In the genomic region with DNA sequence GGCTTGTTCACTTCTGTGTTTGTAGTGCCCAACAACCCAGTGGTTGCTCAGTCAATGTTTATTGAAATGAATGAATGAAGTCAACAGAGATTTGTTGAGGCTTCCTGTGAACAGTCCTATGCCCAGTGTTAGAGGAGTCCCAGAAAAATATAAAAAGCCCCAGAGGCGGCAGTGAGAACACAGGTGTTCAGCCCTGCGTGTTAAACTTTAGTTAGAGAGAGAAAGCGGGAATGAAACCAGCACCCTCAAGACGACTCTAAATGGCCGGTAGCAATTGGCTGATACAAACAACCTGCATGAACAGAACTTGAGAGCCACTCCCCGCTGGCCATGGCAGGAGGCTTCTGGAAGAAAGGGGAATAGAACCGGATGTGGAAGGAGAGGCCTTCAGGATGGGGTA, we compare ENCODE assay signal across 1 cellular context.
TF ChIP-seq lines count a peak whose summit lies in the region.

No MANE protein-coding gene starts in this region.

TF ChIP-seq in IMR-90, 13 proteins besides CTCF, POLR2A, EP300 and RAD21:
- TF ChIP-seq MAZ (IDR thresholded peaks at IDR 0.05; ENCODE audit: borderline replicate concordance, low read depth, low read length) (no peak), CEBPB (IDR thresholded peaks at IDR 0.05; ENCODE audit: low read depth, low read length) (no peak), RFX5 (IDR thresholded peaks at IDR 0.05; ENCODE audit: low read depth, low read length) (no peak), BHLHE40 (IDR thresholded peaks at IDR 0.05; ENCODE audit: low read depth, low read length) (no peak), NFE2L2 (IDR thresholded peaks at IDR 0.05; ENCODE audit: low read depth, low read length) (no peak), CHD1 (IDR thresholded peaks at IDR 0.05; ENCODE audit: low read depth, low read length) (no peak), SMC3 (IDR thresholded peaks at IDR 0.05; ENCODE audit: low read depth, low read length) (no peak)
- TF ChIP-seq, protein P1, sequence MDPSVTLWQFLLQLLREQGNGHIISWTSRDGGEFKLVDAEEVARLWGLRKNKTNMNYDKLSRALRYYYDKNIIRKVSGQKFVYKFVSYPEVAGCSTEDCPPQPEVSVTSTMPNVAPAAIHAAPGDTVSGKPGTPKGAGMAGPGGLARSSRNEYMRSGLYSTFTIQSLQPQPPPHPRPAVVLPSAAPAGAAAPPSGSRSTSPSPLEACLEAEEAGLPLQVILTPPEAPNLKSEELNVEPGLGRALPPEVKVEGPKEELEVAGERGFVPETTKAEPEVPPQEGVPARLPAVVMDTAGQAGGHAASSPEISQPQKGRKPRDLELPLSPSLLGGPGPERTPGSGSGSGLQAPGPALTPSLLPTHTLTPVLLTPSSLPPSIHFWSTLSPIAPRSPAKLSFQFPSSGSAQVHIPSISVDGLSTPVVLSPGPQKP (IDR thresholded peaks at IDR 0.05; ENCODE audit: borderline replicate concordance, low read depth, low read length): no peak
